ENCODE assay signal across 8 cellular contexts in the genomic region with DNA sequence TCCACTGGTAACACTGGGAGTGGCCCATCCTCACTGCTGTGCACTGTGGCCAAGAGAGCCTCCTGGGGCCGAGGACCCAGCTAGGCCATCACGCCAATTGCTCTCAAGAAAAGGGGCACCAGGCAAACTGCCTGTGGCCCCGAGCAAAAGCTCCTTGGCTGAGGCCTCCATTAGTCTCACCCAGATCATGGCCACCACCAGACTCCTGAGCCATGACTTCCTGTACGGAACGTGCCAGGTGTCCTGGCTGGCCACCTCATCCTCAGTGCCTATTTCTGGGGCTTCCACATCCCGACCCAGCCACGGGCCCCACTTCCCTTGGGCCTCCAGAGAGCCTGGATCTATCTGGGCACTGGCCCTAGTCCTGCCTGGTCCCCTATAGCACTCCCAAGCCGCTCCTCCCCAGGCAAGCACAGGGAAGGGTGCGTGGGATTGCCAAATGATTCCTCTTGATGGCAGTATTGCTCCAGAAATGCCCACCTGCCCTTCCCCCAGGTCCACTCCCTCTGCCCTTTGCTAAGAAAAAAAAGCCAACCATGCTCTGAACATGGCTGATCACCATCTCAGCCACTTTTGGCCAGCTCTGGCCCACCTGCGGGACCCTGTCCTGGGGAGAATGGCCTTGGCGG.
DNase-seq lines count a peak whose midpoint lies in the region; ATAC-seq and TF ChIP-seq lines count a peak whose summit lies in the region.

No MANE protein-coding gene starts in this region.

- H3K36me3 ChIP-seq in body of pancreas (replicated peaks in 1 of 2; ENCODE audit: insufficient read depth in 1 of 2, low read depth in 2 of 2), result no peaks in the 10 kb centered on the region

- WGBS in body of pancreas, 2 donors, result 63 to 100% methylated on average over 1 to 7 of the region's 11 CpGs

- ATAC-seq in body of pancreas (no peak), HG02852 (IDR thresholded peaks at IDR 0.05; ENCODE audit: unreplicated experiment) (no peak), HG03045 (IDR thresholded peaks at IDR 0.05; ENCODE audit: unreplicated experiment) (no peak)

- no peaks in the 10 kb centered on the region for H3K9me3 ChIP-seq in body of pancreas

- peak; percentile 17 to 66 for DNase-seq in NCI-H524 (lab: John Stamatoyannopoulos, UW)
- DNase-seq in NCI-H524 treated with DMSO at 0.1 percent for 48 hours (lab: John Stamatoyannopoulos, UW), result no peak
- DNase-seq in NCI-H128 (lab: John Stamatoyannopoulos, UW; ENCODE audit: unreplicated experiment), result peak; percentile 10
- DNase-seq in body of pancreas, result peak in 3 of 4 donors; percentile 19 to 35 (median 25)
- DNase-seq in retina, result peak; percentile 71
- DNase-seq in activated CD4-positive, alpha-beta T cell treated with anti-CD3 and anti-CD28 coated beads, Interleukin-2, amount 50 U/mL, for 48 hours, result no peak

- H3K4me1 ChIP-seq in body of pancreas, result no peaks in the 10 kb centered on the region

- intact Hi-C loops in body of pancreas (cut with DNase I), result no loop called here

- H3K27me3 ChIP-seq in body of pancreas, result no peaks in the 10 kb centered on the region

- peak in 3 of 7 experiments; percentile 32 to 49 (median 33) for TF ChIP-seq CTCF in body of pancreas (IDR thresholded peaks at IDR 0.05)

- H3K4me3 ChIP-seq in body of pancreas, result no peak overlapping the region

- TF ChIP-seq POLR2A in body of pancreas (IDR thresholded peaks at IDR 0.05), result no peak

- H3K27ac ChIP-seq in body of pancreas, result no peak overlapping the region

Comparison
In these comparisons a context has a peak if more than half of its experiments do, and no peak if none do; other contexts are left out.
1. DNase-seq: peak in NCI-H524 (2 of 2), NCI-H128 (single experiment), body of pancreas (3 of 4) and retina (single experiment); none in NCI-H524 treated with DMSO at 0.1 percent for 48 hours (single experiment) and activated CD4-positive, alpha-beta T cell treated with anti-CD3 and anti-CD28 coated beads, Interleukin-2, amount 50 U/mL, for 48 hours (0 of 2).